In genomic region chr1:231390071-231390470, GRCh38 we compare ENCODE assay signal across 11 cellular contexts. TPM values are rescaled to one million over a fixed set of nuclear protein-coding genes. Genes with fewer than 3 reads are reported as not detected.
DNase-seq lines count a peak whose midpoint lies in the region; ATAC-seq, FAIRE-seq and TF ChIP-seq lines count a peak whose summit lies in the region.
"Had no signal": no experiment of that assay in that cellular context is flagged by ENCODE, and none has a peak within 500 bp of the region (broad histone marks: within the 10 kb centered on the region; RNA-seq: fewer than 3 reads in every experiment).

No MANE protein-coding gene starts in this region.

- H3K9me3 Mint-ChIP-seq in CD4-positive, alpha-beta T cell, result no peaks in the 10 kb centered on the region
- no peaks in the 10 kb centered on the region for H3K9me3 Mint-ChIP-seq in astrocyte (ENCODE audit: unreplicated experiment)
- H3K9me3 Mint-ChIP-seq: activated naive CD8-positive, alpha-beta T cell treated with anti-CD3 and anti-CD28 coated beads, Interleukin-2, amount 10 ng/mL, durations not matched to agents 7 days and 5 days had no signal

- POLR2A ChIA-PET in CD4-positive, alpha-beta T cell (lab: Charles Lee), result no interaction called here

- no peak overlapping the region for H2AFZ ChIP-seq in astrocyte (ENCODE audit: low read depth, low read length)
- H2AFZ ChIP-seq in mesenchymal stem cell (ENCODE audit: low read depth, low read length), result no peak overlapping the region

- H2AK5ac ChIP-seq in mesenchymal stem cell (ENCODE audit: low read length, severe bottlenecking), result no peak overlapping the region

- no peaks in the 10 kb centered on the region for H3K9me3 ChIP-seq in CD4-positive, alpha-beta T cell (ENCODE audit: control insufficient read depth, low read length)
- H3K9me3 ChIP-seq in astrocyte (ENCODE audit: insufficient read depth, low read depth, low read length) (no peaks in the 10 kb centered on the region), mesenchymal stem cell (ENCODE audit: control insufficient read depth, low read length) (no peaks in the 10 kb centered on the region), prostate gland (no peaks in the 10 kb centered on the region)
- H3K9me3 ChIP-seq: sigmoid colon had no signal

- H2BK120ac ChIP-seq in mesenchymal stem cell (ENCODE audit: low read depth, low read length), result no peak overlapping the region

- peak overlapping the region; percentile 43 for H3K9ac ChIP-seq in astrocyte (ENCODE audit: low read length)
- no peak overlapping the region for H3K9ac ChIP-seq in mesenchymal stem cell (ENCODE audit: low read length)

- no peak overlapping the region for H3K4me3 Mint-ChIP-seq in CD4-positive, alpha-beta T cell
- H3K4me3 Mint-ChIP-seq in astrocyte (ENCODE audit: unreplicated experiment), result no peak overlapping the region
- H3K4me3 Mint-ChIP-seq: activated naive CD8-positive, alpha-beta T cell treated with anti-CD3 and anti-CD28 coated beads, Interleukin-2, amount 10 ng/mL, durations not matched to agents 7 days and 5 days had no signal

- no peak overlapping the region for H3K23ac ChIP-seq in mesenchymal stem cell (ENCODE audit: low read length in 2 of 2)

- H3K4me1 Mint-ChIP-seq in CD4-positive, alpha-beta T cell (ENCODE audit: low read depth), result peaks cover 69% of the 10 kb centered on the region
- peaks cover 46% of the 10 kb centered on the region for H3K4me1 Mint-ChIP-seq in astrocyte (ENCODE audit: low read depth, unreplicated experiment)

- peaks cover 75% of the 10 kb centered on the region for H3K79me2 ChIP-seq in astrocyte (ENCODE audit: insufficient read depth, low read length)

- H2BK12ac ChIP-seq in mesenchymal stem cell (ENCODE audit: low read length in 2 of 2), result no peak overlapping the region

- H3K27me3 ChIP-seq in CD4-positive, alpha-beta T cell (ENCODE audit: control insufficient read depth, insufficient read depth, low read length), result no peaks in the 10 kb centered on the region
- H3K27me3 ChIP-seq in astrocyte (ENCODE audit: insufficient read depth, low read length) (no peaks in the 10 kb centered on the region), mesenchymal stem cell (ENCODE audit: control insufficient read depth in 1 of 2, insufficient read depth in 1 of 2, low read length in 2 of 2) (no peaks in the 10 kb centered on the region), prostate gland (replicated peaks; ENCODE audit: insufficient read depth) (no peaks in the 10 kb centered on the region)
- H3K27me3 ChIP-seq: sigmoid colon had no signal

- H4K8ac ChIP-seq in mesenchymal stem cell (ENCODE audit: low read length), result no peak overlapping the region

- no peak for TF ChIP-seq POLR2A in prostate gland (IDR thresholded peaks at IDR 0.05)

- no peak for TF ChIP-seq CTCF in CD4-positive, alpha-beta T cell (IDR thresholded peaks at IDR 0.05)
- TF ChIP-seq CTCF in astrocyte (IDR thresholded peaks at IDR 0.05; ENCODE audit: insufficient read depth, low read depth, low read length) (no peak), prostate gland (IDR thresholded peaks at IDR 0.05) (no peak)

- H3K27me3 Mint-ChIP-seq in CD4-positive, alpha-beta T cell, result no peaks in the 10 kb centered on the region
- H3K27me3 Mint-ChIP-seq in astrocyte (ENCODE audit: low read depth, unreplicated experiment), result no peaks in the 10 kb centered on the region
- H3K27me3 Mint-ChIP-seq: activated naive CD8-positive, alpha-beta T cell treated with anti-CD3 and anti-CD28 coated beads, Interleukin-2, amount 10 ng/mL, durations not matched to agents 7 days and 5 days had no signal

- no peak overlapping the region for H3K14ac ChIP-seq in mesenchymal stem cell (ENCODE audit: low read length in 2 of 2)

- no peak overlapping the region for H2BK5ac ChIP-seq in mesenchymal stem cell (ENCODE audit: low read depth, low read length, poor library complexity, severe bottlenecking)

- H3K36me3 ChIP-seq in astrocyte (ENCODE audit: insufficient read depth, low read length), result no peaks in the 10 kb centered on the region
- no peaks in the 10 kb centered on the region for H3K36me3 ChIP-seq in mesenchymal stem cell (ENCODE audit: control insufficient read depth in 1 of 2, insufficient read depth in 2 of 2, low read depth in 1 of 2, low read length in 2 of 2)
- H3K36me3 ChIP-seq in prostate gland, result no peaks in the 10 kb centered on the region
- H3K36me3 ChIP-seq: sigmoid colon had no signal

- no peak overlapping the region for H4K91ac ChIP-seq in mesenchymal stem cell (ENCODE audit: low read length)

- peaks cover 7% of the 10 kb centered on the region for H3K36me3 Mint-ChIP-seq in CD4-positive, alpha-beta T cell (ENCODE audit: low read depth)
- H3K36me3 Mint-ChIP-seq in astrocyte (ENCODE audit: low read depth, unreplicated experiment), result peaks cover 2% of the 10 kb centered on the region

- intact Hi-C loops in CD4-positive, alpha-beta T cell (cut with DNase I, micrococcal nuclease), result no loop called here
- intact Hi-C loops in prostate gland (cut with DNase I), result no loop called here

- no peak overlapping the region for H3K18ac ChIP-seq in mesenchymal stem cell (ENCODE audit: low read depth in 1 of 2, low read length in 2 of 2)

- 50% methylated on average over 1 of the region's 2 CpGs for WGBS in mesenchymal stem cell
- whole genome bisulfite sequencing in prostate gland, result 87% methylated on average over 2 of the region's 2 CpGs

- H3K4me1 ChIP-seq in astrocyte (ENCODE audit: insufficient read depth, low read length) (peaks cover 33% of the 10 kb centered on the region), mesenchymal stem cell (ENCODE audit: control insufficient read depth, insufficient read depth, low read depth, low read length) (peaks cover 6% of the 10 kb centered on the region), prostate gland (replicated peaks) (no peaks in the 10 kb centered on the region)

- FAIRE-seq in astrocyte (lab: Jason Lieb, UNC), result no peak

- no peak overlapping the region for H3K4ac ChIP-seq in mesenchymal stem cell (ENCODE audit: low read depth in 1 of 2, low read length in 2 of 2)

- H3K4me2 ChIP-seq in astrocyte (ENCODE audit: low read length) (peak overlapping the region; percentile 66), mesenchymal stem cell (ENCODE audit: low read length, poor library complexity, severe bottlenecking) (no peak overlapping the region)

- H3K4me3 ChIP-seq in astrocyte (ENCODE audit: insufficient read depth, low read depth, low read length) (no peak overlapping the region), mesenchymal stem cell (ENCODE audit: insufficient read depth in 1 of 2, low read depth in 1 of 2, low read length in 2 of 2) (no peak overlapping the region), prostate gland (no peak overlapping the region)
- H3K4me3 ChIP-seq: sigmoid colon had no signal

- peaks cover 9% of the 10 kb centered on the region for H3K79me1 ChIP-seq in mesenchymal stem cell (replicated peaks; ENCODE audit: low read length, poor library complexity, severe bottlenecking)

- peaks cover 2% of the 10 kb centered on the region for H4K20me1 ChIP-seq in astrocyte (ENCODE audit: insufficient read depth, low read length)

- no peak overlapping the region for H2BK15ac ChIP-seq in mesenchymal stem cell (ENCODE audit: low read depth, poor library complexity, severe bottlenecking)

- DNase-seq in CD4-positive, alpha-beta T cell, result no peak
- DNase-seq in astrocyte (ENCODE audit: low read depth), result peak; percentile 89
- peak; percentile 69 for DNase-seq in mesenchymal stem cell
- DNase-seq in NCI-H2227 (lab: John Stamatoyannopoulos, UW; ENCODE audit: unreplicated experiment), result no peak
- no peak for DNase-seq in prostate gland (ENCODE audit: low spot score)
- DNase-seq in AML-193 (lab: John Stamatoyannopoulos, UW), result no peak
- no peak for DNase-seq in stimulated activated CD8-positive, alpha-beta memory T cell treated with anti-CD3 and anti-CD28 coated beads, Interleukin-4, amount 100 ng/mL, for 48 hours
- DNase-seq: activated naive CD8-positive, alpha-beta T cell treated with anti-CD3 and anti-CD28 coated beads, Interleukin-2, amount 10 ng/mL, durations not matched to agents 7 days and 5 days; NCI-H510A treated with DMSO at 0.1 percent for 48 hours; sigmoid colon had no signal

- no peak overlapping the region for H3K27ac ChIP-seq in CD4-positive, alpha-beta T cell (ENCODE audit: low read depth, low read length)
- H3K27ac ChIP-seq in astrocyte (ENCODE audit: low read depth, low read length), result peak overlapping the region; percentile 75
- H3K27ac ChIP-seq in mesenchymal stem cell (ENCODE audit: low read length, poor library complexity, severe bottlenecking), result peak overlapping the region; percentile 34
- no peak overlapping the region for H3K27ac ChIP-seq in prostate gland
- H3K27ac ChIP-seq: sigmoid colon had no signal

- H3K27ac Mint-ChIP-seq in CD4-positive, alpha-beta T cell, result peak overlapping the region; percentile 40
- peak overlapping the region; percentile 70 for H3K27ac Mint-ChIP-seq in astrocyte (ENCODE audit: unreplicated experiment)
- H3K27ac Mint-ChIP-seq: activated naive CD8-positive, alpha-beta T cell treated with anti-CD3 and anti-CD28 coated beads, Interleukin-2, amount 10 ng/mL, durations not matched to agents 7 days and 5 days had no signal

- CTCF ChIA-PET in CD4-positive, alpha-beta T cell (lab: Charles Lee), result no interaction called here

- ATAC-seq in CD4-positive, alpha-beta T cell (ENCODE audit: poor library complexity), result no peak
- ATAC-seq in HG02870 (IDR thresholded peaks at IDR 0.05; ENCODE audit: unreplicated experiment), result peak; percentile 63

RNA-seq across cellular contexts. Expression of gene EGLN1, which starts 32.0 kb away (rescaled TPM):
- total RNA-seq in CD4-positive, alpha-beta T cell, result 1 to 10 TPM; 8.2 to 9.4 TPM
- total RNA-seq in astrocyte, result 34.5 and 35.5 TPM in 2 replicates
- polyA plus RNA-seq in mesenchymal stem cell (2013, experiment 1 of 2), result 15.8 TPM
- 16.5 TPM for polyA plus RNA-seq in mesenchymal stem cell (2013, experiment 2 of 2)
- total RNA-seq in prostate gland, result 10 to 100 TPM; 32.2 to 61.5 TPM

RNA-seq across cellular contexts. Expression of gene SPRTN, which starts 52.0 kb away (rescaled TPM):
- 10 to 100 TPM; 27.7 to 30.9 TPM for total RNA-seq in CD4-positive, alpha-beta T cell
- total RNA-seq in astrocyte, result 13.6 and 15.9 TPM in 2 replicates
- 14.0 TPM for polyA plus RNA-seq in mesenchymal stem cell (2013, experiment 1 of 2)
- 11.6 TPM for polyA plus RNA-seq in mesenchymal stem cell (2013, experiment 2 of 2)
- 10 to 100 TPM; 10.8 to 23.4 TPM for total RNA-seq in prostate gland

RNA-seq across cellular contexts. Expression of gene EXOC8, which starts 52.4 kb away (rescaled TPM):
- total RNA-seq in CD4-positive, alpha-beta T cell, result 10 to 100 TPM; 28.0 to 31.9 TPM
- 14.7 and 15.2 TPM in 2 replicates for total RNA-seq in astrocyte
- 4.7 TPM for polyA plus RNA-seq in mesenchymal stem cell (2013, experiment 1 of 2)
- 4.8 TPM for polyA plus RNA-seq in mesenchymal stem cell (2013, experiment 2 of 2)
- total RNA-seq in prostate gland, result 10 to 100 TPM; 11.9 to 14.8 TPM

Comparison
In these comparisons a context has a peak if more than half of its experiments do, and no peak if none do; other contexts are left out.
1. DNase-seq: peak in astrocyte (single experiment) and mesenchymal stem cell (single experiment); none in CD4-positive, alpha-beta T cell (0 of 10), NCI-H2227 (single experiment), prostate gland (single experiment), AML-193 (0 of 2) and stimulated activated CD8-positive, alpha-beta memory T cell treated with anti-CD3 and anti-CD28 coated beads, Interleukin-4, amount 100 ng/mL, for 48 hours (single experiment).
2. H3K27ac ChIP-seq: peak in astrocyte (single experiment) and mesenchymal stem cell (single experiment); none in CD4-positive, alpha-beta T cell (single experiment) and prostate gland (0 of 2).